11 cellular contexts compared by ENCODE assay signal in genomic region chr7:55017841-55018240, GRCh38. TPM values are rescaled to one million over a fixed set of nuclear protein-coding genes. Genes with fewer than 3 reads are reported as not detected.
DNase-seq lines count a peak whose midpoint lies in the region; ATAC-seq and TF ChIP-seq lines count a peak whose summit lies in the region.
"Had no signal": no experiment of that assay in that cellular context is flagged by ENCODE, and none has a peak within 500 bp of the region (broad histone marks: within the 10 kb centered on the region; RNA-seq: fewer than 3 reads in every experiment).

No MANE protein-coding gene starts in this region.

- no peak for ATAC-seq in WTC11
- no peak for ATAC-seq in psoas muscle
- ATAC-seq in HG03108 (IDR thresholded peaks at IDR 0.05; ENCODE audit: unreplicated experiment): no peak

- H4K20me1 ChIP-seq in MM.1S (ENCODE audit: insufficient read depth, low read length): no peaks in the 10 kb centered on the region

- DNase-seq in AG10803 (ENCODE audit: low read depth) (no peak), WTC11 (ENCODE audit: low spot score) (no peak), psoas muscle (no peak), MM.1S (no peak), iPS-NIHi11 (ENCODE audit: low spot score) (no peak)
- DNase-seq in activated CD8-positive, alpha-beta memory T cell treated with anti-CD3 and anti-CD28 coated beads for 24 hours: no peak
- DNase-seq: amniotic stem cell, Kasumi-1 had no signal

- no peaks in the 10 kb centered on the region for H3F3A ChIP-seq in MM.1S (ENCODE audit: insufficient read depth, low read length)

- H3K4me3 ChIP-seq in AG10803 (ENCODE audit: low read length) (peak overlapping the region; percentile 74), iPS-15b (ENCODE audit: low read depth, low read length) (peak overlapping the region; percentile 56), psoas muscle (peak overlapping the region; percentile 90), MM.1S (ENCODE audit: low read length) (no peak overlapping the region)

- peaks cover 67% of the 10 kb centered on the region for H3K27me3 Mint-ChIP-seq in WTC11 (ENCODE audit: low read depth)

- peaks cover 5% of the 10 kb centered on the region; the same call in 1 of the 2 replicates for H3K4me1 Mint-ChIP-seq in WTC11

- H3K4me1 ChIP-seq in iPS-15b (ENCODE audit: control insufficient read depth, insufficient read depth, low read length) (no peaks in the 10 kb centered on the region), psoas muscle (peaks cover 23% of the 10 kb centered on the region), MM.1S (ENCODE audit: low read length) (no peaks in the 10 kb centered on the region)

- no peak overlapping the region for H3K27ac Mint-ChIP-seq in WTC11

- TF ChIP-seq CTCF in AG10803 (conservative IDR thresholded peaks at IDR 0.05; ENCODE audit: low read length): no peak
- no peak for TF ChIP-seq CTCF in WTC11 (IDR thresholded peaks at IDR 0.05)
- TF ChIP-seq CTCF in psoas muscle (IDR thresholded peaks at IDR 0.05): no peak
- no peak for TF ChIP-seq CTCF in MM.1S (IDR thresholded peaks at IDR 0.05; ENCODE audit: low read length)

- H3K27ac ChIP-seq in psoas muscle (no peak overlapping the region), MM.1S (ENCODE audit: low read length) (no peak overlapping the region)

- CTCF ChIA-PET in WTC11 (lab: Charles Lee): interaction anchor here (1.5 to 3.5 kb wide), 2 partner anchors 112 to 237 kb away, joined by 5 to 16 read pairs; no protein-coding TSS in a partner anchor

- intact Hi-C loops in psoas muscle (cut with DNase I): loop anchor here (10.0 kb wide), 3 partner anchors 233 to 243 kb away; no protein-coding TSS in a partner anchor

- no peak overlapping the region for H3K4me2 ChIP-seq in MM.1S (ENCODE audit: low read depth, low read length)

- WGBS in psoas muscle, 3 donors: 51 to 74% (median 53%) methylated on average over 6 of the region's 6 CpGs

- no peaks in the 10 kb centered on the region for H3K9me2 ChIP-seq in MM.1S (replicated peaks; ENCODE audit: insufficient read depth, low read length)

- H3K36me3 ChIP-seq in iPS-15b (ENCODE audit: control insufficient read depth, insufficient read depth, low read length) (no peaks in the 10 kb centered on the region), psoas muscle (ENCODE audit: insufficient read depth in 1 of 2, low read depth in 1 of 2) (no peaks in the 10 kb centered on the region), MM.1S (replicated peaks; ENCODE audit: insufficient read depth, low read length) (no peaks in the 10 kb centered on the region)

- no peaks in the 10 kb centered on the region for H3K9me3 Mint-ChIP-seq in WTC11

- H3K9ac ChIP-seq in iPS-15b (ENCODE audit: low read depth, low read length): no peak overlapping the region
- H3K9ac ChIP-seq in MM.1S (ENCODE audit: low read length): no peak overlapping the region

- no peaks in the 10 kb centered on the region for H3K36me3 Mint-ChIP-seq in WTC11

- H3K4me3 Mint-ChIP-seq in WTC11: peak overlapping the region; percentile 66

- no peak overlapping the region for H2AFZ ChIP-seq in MM.1S (ENCODE audit: low read length)

- H3K27me3 ChIP-seq in iPS-15b (ENCODE audit: control insufficient read depth, insufficient read depth, low read length) (peaks cover 68% of the 10 kb centered on the region), psoas muscle (ENCODE audit: insufficient read depth in 3 of 3, low read length in 2 of 3) (no peaks in the 10 kb centered on the region), MM.1S (replicated peaks; ENCODE audit: insufficient read depth, low read length) (no peaks in the 10 kb centered on the region)

- H3K9me3 ChIP-seq in iPS-15b (ENCODE audit: control insufficient read depth, insufficient read depth, low read length): no peaks in the 10 kb centered on the region
- H3K9me3 ChIP-seq in psoas muscle: no peaks in the 10 kb centered on the region
- H3K9me3 ChIP-seq in MM.1S (replicated peaks; ENCODE audit: insufficient read depth, low read length): no peaks in the 10 kb centered on the region

- POLR2A ChIA-PET in WTC11 (lab: Charles Lee): no interaction called here

- no peaks in the 10 kb centered on the region for H3K79me2 ChIP-seq in MM.1S (ENCODE audit: low read length)

TF ChIP-seq in WTC11, 78 proteins besides CTCF, POLR2A, EP300 and RAD21:
- TF ChIP-seq AR (CRISPR knock-in tag; IDR thresholded peaks at IDR 0.05): no peak
- TF ChIP-seq RELA (CRISPR knock-in tag; IDR thresholded peaks at IDR 0.05; ENCODE audit: borderline replicate concordance): no peak
- no peak for TF ChIP-seq JAZF1 (CRISPR knock-in tag; IDR thresholded peaks at IDR 0.05)
- no peak for TF ChIP-seq ZNF232 (CRISPR knock-in tag; IDR thresholded peaks at IDR 0.05)
- no peak for TF ChIP-seq ATF3 (CRISPR knock-in tag; conservative IDR thresholded peaks at IDR 0.05)
- TF ChIP-seq SOX15 (CRISPR knock-in tag; IDR thresholded peaks at IDR 0.05): no peak
- TF ChIP-seq NR2C2 (CRISPR knock-in tag; IDR thresholded peaks at IDR 0.05): no peak
- TF ChIP-seq ZBTB43 (CRISPR knock-in tag; IDR thresholded peaks at IDR 0.05): no peak
TF ChIP-seq in WTC11: peak in this region for 0.

RNA-seq across cellular contexts. Expression of gene EGFR, which starts 1.0 kb away (rescaled TPM):
- total RNA-seq in WTC11 (2021) (5.9 to 7.6 TPM (median 6.0 TPM) in 3 replicates), psoas muscle (10 to 100 TPM; 14.1 to 39.7 (median 22.1) TPM)
- 10 to 100 TPM in 1 of 3 donors, 1 to 10 TPM in 2; 3.6 to 10.9 (median 5.5) TPM for polyA plus RNA-seq in psoas muscle
- total RNA-seq: T-helper 2 cell treated with Interferon-gamma antibody and Interleukin-4, amounts not matched to agents 100 ng/mL and 5 ng/mL, for 36 hours had no signal
